Comparison of ENCODE assay signal across 9 cellular contexts in the genomic region with DNA sequence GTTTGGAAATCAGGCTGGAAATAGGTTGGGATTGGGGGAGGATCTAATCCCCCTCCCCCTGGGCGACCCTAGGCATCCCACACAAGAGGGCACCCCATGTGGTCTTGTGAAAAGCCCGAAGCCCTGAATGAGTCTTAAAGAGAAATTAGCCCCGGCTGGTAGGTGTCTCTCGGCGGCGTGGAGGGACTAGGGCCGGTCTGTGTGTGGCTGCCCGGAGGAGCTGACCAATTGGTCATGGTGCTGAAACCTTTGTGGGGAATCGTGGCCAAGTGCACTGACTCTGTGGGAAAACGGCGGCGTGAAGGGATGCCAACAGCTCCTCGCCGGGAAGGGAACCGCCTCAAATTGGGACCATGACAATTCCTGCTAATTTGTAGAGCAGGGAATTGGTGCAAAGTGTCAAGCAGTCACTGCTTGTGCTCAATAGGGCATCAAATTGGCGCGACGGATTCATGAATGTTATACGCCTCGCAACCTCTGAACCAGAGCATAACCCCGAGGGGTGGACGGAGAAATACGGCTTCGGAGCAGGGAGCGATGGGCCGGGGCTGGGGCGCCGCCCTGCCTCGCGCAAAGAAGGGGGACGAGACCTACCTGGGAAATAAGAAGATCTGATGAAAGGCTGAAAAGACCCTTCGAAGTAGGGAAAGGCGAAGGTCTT. TPM values are rescaled to one million over a fixed set of nuclear protein-coding genes. Genes with fewer than 3 reads are reported as not detected.
DNase-seq lines count a peak whose midpoint lies in the region; ATAC-seq and TF ChIP-seq lines count a peak whose summit lies in the region.
"Had no signal": no experiment of that assay in that cellular context is flagged by ENCODE, and none has a peak within 500 bp of the region (broad histone marks: within the 10 kb centered on the region; RNA-seq: fewer than 3 reads in every experiment).

No MANE protein-coding gene starts in this region.

- no TSS peak for BruUV-seq in Calu3 (replicated peaks; lab: Mats Ljungman, UMichigan)

- no peak overlapping the region for H3K27ac Mint-ChIP-seq in Calu3 (ENCODE audit: unreplicated experiment)

- no peak for TF ChIP-seq CTCF in Calu3 (IDR thresholded peaks at IDR 0.05; ENCODE audit: unreplicated experiment)

- no peak overlapping the region for H3K4me3 Mint-ChIP-seq in Calu3 (ENCODE audit: low read depth, unreplicated experiment)

- H3K4me2 ChIP-seq in mesendoderm (ENCODE audit: low read length) = no peak overlapping the region

- H2BK5ac ChIP-seq in mesendoderm (ENCODE audit: low read length) = no peak overlapping the region

- no peak overlapping the region for H3K56ac ChIP-seq in mesendoderm (ENCODE audit: low read length)

- H3K9me3 Mint-ChIP-seq in Calu3 (ENCODE audit: low read depth, unreplicated experiment) = no peaks in the 10 kb centered on the region

- no peak overlapping the region for H2BK120ac ChIP-seq in mesendoderm (ENCODE audit: low read depth, low read length)

- peaks cover 99% of the 10 kb centered on the region for H3K27me3 Mint-ChIP-seq in Calu3 (ENCODE audit: unreplicated experiment)

- no peaks in the 10 kb centered on the region for H3K36me3 ChIP-seq in mesendoderm (ENCODE audit: control insufficient read depth, insufficient read depth, low read length)
- H3K36me3 ChIP-seq: breast epithelium had no signal

- H4K8ac ChIP-seq in mesendoderm (ENCODE audit: low read depth, low read length) = no peak overlapping the region

- no peaks in the 10 kb centered on the region for H3K79me2 ChIP-seq in mesendoderm (ENCODE audit: control insufficient read depth, insufficient read depth, low read length)

- H3K27me3 ChIP-seq in mesendoderm (ENCODE audit: insufficient read depth, low read length, poor library complexity) = peaks cover 72% of the 10 kb centered on the region

- intact Hi-C loops in Calu3 (cut with micrococcal nuclease; ENCODE audit: unreplicated experiment) = no loop called here

- no peak overlapping the region for H2BK15ac ChIP-seq in mesendoderm (replicated peaks; ENCODE audit: low read depth)

- peaks cover 19% of the 10 kb centered on the region for H3K4me1 Mint-ChIP-seq in Calu3 (ENCODE audit: low read depth, unreplicated experiment)

- H3K36me3 Mint-ChIP-seq in Calu3 (ENCODE audit: insufficient read depth, unreplicated experiment) = peaks cover 12% of the 10 kb centered on the region

- H3K4ac ChIP-seq in mesendoderm (ENCODE audit: low read depth, low read length) = no peak overlapping the region

- H3K27ac ChIP-seq in mesendoderm (ENCODE audit: low read depth, low read length) = no peak overlapping the region
- H3K27ac ChIP-seq: breast epithelium had no signal

- no peak overlapping the region for H3K18ac ChIP-seq in mesendoderm (ENCODE audit: low read length)

- H3K4me3 ChIP-seq in mesendoderm (ENCODE audit: low read length) = no peak overlapping the region
- H3K4me3 ChIP-seq: breast epithelium had no signal

- DNase-seq in Calu3 = peak; percentile 38
- peak; percentile 22 for DNase-seq in LoVo (ENCODE audit: low spot score)
- DNase-seq in dermis blood vessel endothelial cell = peak; percentile 80
- peak; percentile 88 for DNase-seq in mesendoderm
- no peak for DNase-seq in NCI-H345 (lab: John Stamatoyannopoulos, UW)
- DNase-seq in NCI-H526 treated with DMSO at 0.1 percent for 48 hours (lab: John Stamatoyannopoulos, UW) = no peak

- CTCF ChIA-PET in Calu3 (lab: Charles Lee) = no interaction called here

- whole genome bisulfite sequencing in mesendoderm (ENCODE audit: extremely low coverage, insufficient coverage, low lambda C conversion rate) = no CpG with 5 or more reads among the region's 33 CpGs

- ATAC-seq in GM19463 (IDR thresholded peaks at IDR 0.05; ENCODE audit: unreplicated experiment) = no peak
- ATAC-seq in GM21360 (IDR thresholded peaks at IDR 0.05; ENCODE audit: unreplicated experiment) = no peak

- H3K4me1 ChIP-seq in mesendoderm (ENCODE audit: control insufficient read depth, low read depth, low read length) = peaks cover 6% of the 10 kb centered on the region

- H3K23ac ChIP-seq in mesendoderm (ENCODE audit: low read length) = no peak overlapping the region

- H4K5ac ChIP-seq in mesendoderm (ENCODE audit: low read length) = no peak overlapping the region

- H3K9ac ChIP-seq in mesendoderm (ENCODE audit: low read length) = no peak overlapping the region

- no peak overlapping the region for H2AK5ac ChIP-seq in mesendoderm (ENCODE audit: low read length)

- no peaks in the 10 kb centered on the region for H3K79me1 ChIP-seq in mesendoderm (ENCODE audit: low read length)

RNA-seq across cellular contexts. Expression of a gene that starts 1.5 kb away (rescaled TPM):
- total RNA-seq in Calu3 (2022) (not detected in 2 replicates), dermis blood vessel endothelial cell (not detected in 2 replicates)
- polyA plus RNA-seq in mesendoderm (2013, experiment 1 of 2) = 0.06 TPM
- 0.03 TPM for polyA plus RNA-seq in mesendoderm (2013, experiment 2 of 2)
- total RNA-seq: breast epithelium had no signal

Comparison
In these comparisons a context has a peak if more than half of its experiments do, and no peak if none do; other contexts are left out.
1. DNase-seq: peak in Calu3 (single experiment), LoVo (single experiment), dermis blood vessel endothelial cell (single experiment) and mesendoderm (single experiment); none in NCI-H345 (single experiment) and NCI-H526 treated with DMSO at 0.1 percent for 48 hours (single experiment).